ENCODE assay signal across 8 cellular contexts in the genomic region with DNA sequence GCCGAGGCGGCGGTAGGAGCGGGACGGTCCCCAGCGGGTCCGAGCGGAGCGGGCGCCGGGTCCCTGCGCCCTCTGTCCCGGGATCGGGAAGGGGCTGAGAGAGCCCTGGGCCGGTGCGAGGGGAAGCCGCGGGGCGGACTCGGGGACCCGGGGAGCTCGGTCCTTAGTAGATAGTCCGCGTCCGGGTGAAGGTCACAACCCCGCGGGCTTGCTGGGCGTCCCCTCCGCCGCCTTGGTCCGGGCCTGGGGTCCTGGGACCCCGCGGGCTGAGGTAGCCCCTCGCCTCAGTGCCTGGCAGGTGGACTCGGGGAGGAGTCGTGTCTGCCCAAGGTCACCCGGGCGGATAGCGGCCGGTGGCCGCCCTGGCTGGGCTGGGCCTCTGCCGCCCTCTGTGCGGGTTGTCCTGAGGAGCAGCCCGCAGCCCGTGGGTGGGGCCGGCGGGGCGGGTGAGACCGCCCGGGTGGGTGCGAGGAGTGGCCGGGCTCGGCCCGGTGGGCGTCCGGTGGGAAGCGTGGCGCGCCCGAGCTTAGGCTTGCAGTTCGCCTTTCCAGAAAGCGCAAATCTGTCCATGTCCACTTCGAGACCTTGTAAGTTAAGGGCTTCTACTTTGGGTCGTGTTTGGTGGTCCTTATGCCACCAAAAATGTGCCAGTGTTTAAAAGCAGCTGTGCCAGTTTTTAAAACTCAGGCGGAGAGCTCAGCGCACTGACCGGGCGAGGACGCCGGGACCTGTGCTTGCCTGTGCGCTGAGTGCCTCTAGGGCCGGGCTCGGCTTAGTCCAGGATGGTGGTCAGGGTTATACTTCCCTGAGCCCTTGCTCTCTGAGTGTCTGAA. TPM values are rescaled to one million over a fixed set of nuclear protein-coding genes. Genes with fewer than 3 reads are reported as not detected.
DNase-seq lines count a peak whose midpoint lies in the region; ATAC-seq and TF ChIP-seq lines count a peak whose summit lies in the region.

No MANE protein-coding gene starts in this region.

- no peaks in the 10 kb centered on the region for H3K27me3 ChIP-seq in HL-60 (ENCODE audit: insufficient read depth, poor library complexity, severe bottlenecking)
- H3K27me3 ChIP-seq in suprapubic skin: no peaks in the 10 kb centered on the region

- H3K36me3 ChIP-seq in suprapubic skin: peaks cover 2% of the 10 kb centered on the region

- H3K4me3 ChIP-seq in HL-60 (replicated peaks; ENCODE audit: insufficient read depth, low read length) (peak overlapping the region; percentile 95), suprapubic skin (peak overlapping the region; percentile 100)

- H3K27me3 Mint-ChIP-seq in Calu3 (ENCODE audit: unreplicated experiment): no peaks in the 10 kb centered on the region
- no peaks in the 10 kb centered on the region for H3K27me3 Mint-ChIP-seq in T-helper 2 cell treated with Interferon-gamma antibody and Interleukin-4, amounts not matched to agents 5 μg/mL and 100 μg/mL, for 36 hours (ENCODE audit: low read depth)

- TF ChIP-seq POLR2A in suprapubic skin (IDR thresholded peaks at IDR 0.05): no peak

- CTCF ChIA-PET in Calu3 (lab: Charles Lee): interaction anchor here (0.5 to 2.7 kb wide), 2 partner anchors 30 to 52 kb away, joined by 6 to 11 read pairs; partner anchors contain the start of gene PDCD6

- peaks cover 37% of the 10 kb centered on the region for H3K4me1 Mint-ChIP-seq in Calu3 (ENCODE audit: low read depth, unreplicated experiment)
- H3K4me1 Mint-ChIP-seq in T-helper 2 cell treated with Interferon-gamma antibody and Interleukin-4, amounts not matched to agents 5 μg/mL and 100 μg/mL, for 36 hours (ENCODE audit: low read depth): peaks cover 43% of the 10 kb centered on the region

- H3K4me1 ChIP-seq in suprapubic skin: peaks cover 51% of the 10 kb centered on the region

- H3K27ac ChIP-seq in HL-60 (replicated peaks) (peak overlapping the region; percentile 69), suprapubic skin (peak overlapping the region; percentile 94)

- H3K9me3 Mint-ChIP-seq in Calu3 (ENCODE audit: low read depth, unreplicated experiment): no peaks in the 10 kb centered on the region
- no peaks in the 10 kb centered on the region for H3K9me3 Mint-ChIP-seq in T-helper 2 cell treated with Interferon-gamma antibody and Interleukin-4, amounts not matched to agents 5 μg/mL and 100 μg/mL, for 36 hours

- WGBS in suprapubic skin: 0% methylated on average over 9 of the region's 73 CpGs

- TF ChIP-seq CTCF in Calu3 (IDR thresholded peaks at IDR 0.05; ENCODE audit: unreplicated experiment) (no peak), HL-60 (IDR thresholded peaks at IDR 0.05; ENCODE audit: insufficient read depth, low read length) (no peak), suprapubic skin (IDR thresholded peaks at IDR 0.05) (no peak)

- peak overlapping the region; percentile 78 for H3K4me3 Mint-ChIP-seq in Calu3 (ENCODE audit: low read depth, unreplicated experiment)
- peak overlapping the region; percentile 98 for H3K4me3 Mint-ChIP-seq in T-helper 2 cell treated with Interferon-gamma antibody and Interleukin-4, amounts not matched to agents 5 μg/mL and 100 μg/mL, for 36 hours

- no peak for TF ChIP-seq EP300 in suprapubic skin (IDR thresholded peaks at IDR 0.05)

- H3K27ac Mint-ChIP-seq in Calu3 (ENCODE audit: unreplicated experiment): peak overlapping the region; percentile 44
- peak overlapping the region; percentile 94 for H3K27ac Mint-ChIP-seq in T-helper 2 cell treated with Interferon-gamma antibody and Interleukin-4, amounts not matched to agents 5 μg/mL and 100 μg/mL, for 36 hours

- H3K36me3 Mint-ChIP-seq in Calu3 (ENCODE audit: insufficient read depth, unreplicated experiment): peaks cover 49% of the 10 kb centered on the region
- H3K36me3 Mint-ChIP-seq in T-helper 2 cell treated with Interferon-gamma antibody and Interleukin-4, amounts not matched to agents 5 μg/mL and 100 μg/mL, for 36 hours (ENCODE audit: low read depth): peaks cover 34% of the 10 kb centered on the region

- DNase-seq in Calu3: peak; percentile 38
- DNase-seq in HL-60 (ENCODE audit: low read depth in 1 of 2, low spot score in 1 of 2): peak in 1 of 2 experiments; percentile 22
- DNase-seq in T-helper 2 cell treated with Interferon-gamma antibody and Interleukin-4, amounts not matched to agents 5 μg/mL and 100 μg/mL, for 36 hours (ENCODE audit: low spot score): peak; percentile 37
- peak; percentile 20 for DNase-seq in effector CD8-positive, alpha-beta T cell (lab: John Stamatoyannopoulos, UW)
- DNase-seq in mesenteric fat pad (ENCODE audit: low spot score): peak; percentile 90
- DNase-seq in suprapubic skin (ENCODE audit: low spot score in 2 of 2): no peak
- DNase-seq in GM19240 (ENCODE audit: insufficient read length, low spot score): no peak

- BruUV-seq in Calu3 (replicated peaks; lab: Mats Ljungman, UMichigan): no TSS peak

- ATAC-seq in GM21367 (IDR thresholded peaks at IDR 0.05; ENCODE audit: unreplicated experiment): peak; percentile 19

- intact Hi-C loops in Calu3 (cut with micrococcal nuclease; ENCODE audit: unreplicated experiment): loop anchor here (1.0 kb wide), 1 partner anchor 53 kb away; the partner anchor contains the start of gene PDCD6

- H3K9me3 ChIP-seq in suprapubic skin: no peaks in the 10 kb centered on the region

RNA-seq across cellular contexts. Expression of gene SDHA, which starts 0.6 kb away (rescaled TPM):
- total RNA-seq in Calu3 (2022): 96.9 and 107 TPM in 2 replicates
- 112 TPM for total RNA-seq in mesenteric fat pad
- 10 to 100 TPM; 51.5 to 80.2 (median 68.7) TPM for total RNA-seq in suprapubic skin

RNA-seq across cellular contexts. Expression of gene CCDC127, which starts 0.7 kb away (rescaled TPM):
- 7.3 and 7.8 TPM in 2 replicates for total RNA-seq in Calu3 (2022)
- total RNA-seq in mesenteric fat pad: 6.5 TPM
- total RNA-seq in suprapubic skin: 10 to 100 TPM in 1 of 4 donors, 1 to 10 TPM in 3; 3.1 to 11.7 (median 5.1) TPM

RNA-seq across cellular contexts. Expression of gene LRRC14B, which starts 27.4 kb away (rescaled TPM):
- total RNA-seq in Calu3 (2022) (not detected in 2 replicates), mesenteric fat pad (not detected), suprapubic skin (not detected)

RNA-seq across cellular contexts. Expression of gene PDCD6, which starts 52.8 kb away (rescaled TPM):
- 109 and 127 TPM in 2 replicates for total RNA-seq in Calu3 (2022)
- 66.7 TPM for total RNA-seq in mesenteric fat pad
- total RNA-seq in suprapubic skin: 100 to 1,000 TPM in 1 of 4 donors, 10 to 100 TPM in 3; 90.1 to 105 (median 96.7) TPM

Comparison
In these comparisons a context has a peak if more than half of its experiments do, and no peak if none do; other contexts are left out.
1. DNase-seq: peak in Calu3 (single experiment), T-helper 2 cell treated with Interferon-gamma antibody and Interleukin-4, amounts not matched to agents 5 μg/mL and 100 μg/mL, for 36 hours (single experiment), effector CD8-positive, alpha-beta T cell (single experiment) and mesenteric fat pad (single experiment); none in suprapubic skin (0 of 2) and GM19240 (single experiment).